In genomic region chr18:11494093-11494492, GRCh38 we compare ENCODE assay signal across 1 cellular context.
A peak's percentile ranks its signal among the peaks of the same experiment; 100 is the strongest.
TF ChIP-seq lines count a peak whose summit lies in the region.

No MANE protein-coding gene starts in this region.

TF ChIP-seq in HepG2, 621 proteins besides CTCF, POLR2A, EP300 and RAD21 (continued from another document):
- no peak for TF ChIP-seq ZNF720 (CRISPR knock-in tag; IDR thresholded peaks at IDR 0.05)
- no peak for TF ChIP-seq ATM (IDR thresholded peaks at IDR 0.05; ENCODE audit: borderline replicate concordance)
- no peak for TF ChIP-seq TCF7 (IDR thresholded peaks at IDR 0.05; ENCODE audit: low read depth)
- peak; percentile 60; the same call in 1 of the 2 replicates for TF ChIP-seq HMG20A (CRISPR knock-in tag; IDR thresholded peaks at IDR 0.05; ENCODE audit: borderline replicate concordance)
- peak; percentile 87; the same call in 1 of the 2 replicates for TF ChIP-seq TBX3 (IDR thresholded peaks at IDR 0.05; ENCODE audit: borderline replicate concordance)
- TF ChIP-seq ZNF891 (CRISPR knock-in tag; IDR thresholded peaks at IDR 0.05) = no peak
- TF ChIP-seq MIER2 (CRISPR knock-in tag; IDR thresholded peaks at IDR 0.05) = no peak
- no peak for TF ChIP-seq PBX3 (CRISPR knock-in tag; IDR thresholded peaks at IDR 0.05; ENCODE audit: borderline replicate concordance)
- TF ChIP-seq ZBTB8A (CRISPR knock-in tag; IDR thresholded peaks at IDR 0.05; ENCODE audit: borderline replicate concordance, low read depth) = no peak
- peak; percentile 77; the same call in 1 of the 2 replicates for TF ChIP-seq TFAP4 (IDR thresholded peaks at IDR 0.05; ENCODE audit: borderline replicate concordance, low read depth)
- 0 out of 2 replicates have a peak, but pooled peaks have one; percentile 28 for TF ChIP-seq HNF4G (IDR thresholded peaks at IDR 0.05; ENCODE audit: borderline replicate concordance, low read depth, low read length)
- no peak for TF ChIP-seq HNF4G (CRISPR knock-in tag; IDR thresholded peaks at IDR 0.05; ENCODE audit: borderline replicate concordance, low read depth)
- TF ChIP-seq CCDC6 (CRISPR knock-in tag; IDR thresholded peaks at IDR 0.05) = no peak
- TF ChIP-seq ETV5 (CRISPR knock-in tag; IDR thresholded peaks at IDR 0.05; ENCODE audit: borderline replicate concordance) = peak; percentile 19; the same call in 1 of the 2 replicates
- TF ChIP-seq ZNF20 (CRISPR knock-in tag; IDR thresholded peaks at IDR 0.05) = no peak
- no peak for TF ChIP-seq SRSF1 (optimal IDR thresholded peaks at IDR 0.05; ENCODE audit: low read depth, low read length)
- TF ChIP-seq MLX (CRISPR knock-in tag; IDR thresholded peaks at IDR 0.05) = no peak
- no peak for TF ChIP-seq ZFX (CRISPR knock-in tag; IDR thresholded peaks at IDR 0.05; ENCODE audit: low read depth)
- no peak for TF ChIP-seq ZFP37 (CRISPR knock-in tag; IDR thresholded peaks at IDR 0.05; ENCODE audit: borderline replicate concordance)
- TF ChIP-seq SP2 (CRISPR knock-in tag; IDR thresholded peaks at IDR 0.05) = no peak
